In the genomic region with DNA sequence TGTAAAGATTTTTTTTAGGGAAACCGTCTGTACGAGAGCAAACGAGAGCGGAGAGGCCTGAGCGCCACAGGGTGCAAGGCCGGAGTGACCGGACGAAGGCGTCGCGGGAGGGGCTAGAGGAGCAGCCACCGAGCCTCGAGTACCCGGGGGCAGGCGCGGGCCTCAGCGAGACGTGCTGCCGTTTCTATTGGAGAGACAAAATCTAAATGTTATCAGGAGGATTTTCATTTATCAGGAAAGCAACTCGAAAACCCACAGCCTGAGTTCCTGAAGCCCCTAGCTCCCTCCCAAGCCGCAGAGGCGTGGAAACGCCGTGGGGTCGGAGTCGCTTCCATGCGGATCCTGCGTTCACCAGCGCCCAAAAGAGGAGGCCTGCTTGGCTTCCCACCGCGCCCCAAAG, we compare ENCODE assay signal across 27 cellular contexts.
"Had no signal": no experiment of that assay in that cellular context is flagged by ENCODE, and none has a peak within 500 bp of the region (broad histone marks: within the 10 kb centered on the region; RNA-seq: fewer than 3 reads in every experiment).

No MANE protein-coding gene starts in this region.

- H3K27ac Mint-ChIP-seq: dendritic cell treated with granulocyte-macrophage colony-stimulating factor and Interleukin-4, amounts not matched to agents 40 ng/mL and 50 ng/mL, for 4 days; effector memory CD8-positive, alpha-beta T cell; endodermal cell; naive thymus-derived CD4-positive, alpha-beta T cell had no signal

- H3K4me3 ChIP-seq: colonic mucosa, esophagus squamous epithelium, gastrocnemius medialis, heart right ventricle, left lung, lower lobe of right lung had no signal

- H3K27ac ChIP-seq: colonic mucosa, epithelial cell of prostate, esophagus squamous epithelium, gastrocnemius medialis, heart right ventricle, left lung, lower lobe of right lung had no signal

- H3K9me3 ChIP-seq: colonic mucosa, esophagus squamous epithelium, gastrocnemius medialis, heart right ventricle, left lung, lower lobe of right lung had no signal

- H3K4me3 Mint-ChIP-seq: dendritic cell treated with granulocyte-macrophage colony-stimulating factor and Interleukin-4, amounts not matched to agents 40 ng/mL and 50 ng/mL, for 4 days; effector memory CD8-positive, alpha-beta T cell; endodermal cell; naive thymus-derived CD4-positive, alpha-beta T cell had no signal

- H3K36me3 ChIP-seq: colonic mucosa, esophagus squamous epithelium, gastrocnemius medialis, heart right ventricle, left lung, lower lobe of right lung had no signal

- DNase-seq: colonic mucosa; cortex of kidney; effector CD8-positive, alpha-beta T cell; effector memory CD8-positive, alpha-beta T cell; endodermal cell; erythroblast; esophagus squamous epithelium; foreskin fibroblast; foreskin melanocyte; gastrocnemius medialis; glutamatergic neuron; head of caudate nucleus; heart right ventricle; hippocampal formation; left cardiac atrium; left lung; left ventricle myocardium superior; lower lobe of right lung; mesendoderm; midbrain; naive thymus-derived CD4-positive, alpha-beta T cell had no signal

- H3K27me3 Mint-ChIP-seq: dendritic cell treated with granulocyte-macrophage colony-stimulating factor and Interleukin-4, amounts not matched to agents 40 ng/mL and 50 ng/mL, for 4 days had no signal

- H3K9me3 Mint-ChIP-seq: dendritic cell treated with granulocyte-macrophage colony-stimulating factor and Interleukin-4, amounts not matched to agents 40 ng/mL and 50 ng/mL, for 4 days; effector memory CD8-positive, alpha-beta T cell; endodermal cell had no signal

- H3K4me1 ChIP-seq: colonic mucosa, lower lobe of right lung had no signal

- H3K27me3 ChIP-seq: colonic mucosa, esophagus squamous epithelium, gastrocnemius medialis, heart right ventricle, left lung had no signal

- ATAC-seq: effector memory CD8-positive, alpha-beta T cell; esophagus mucosa; gastrocnemius medialis; heart right ventricle; left cardiac atrium; left lung; left ventricle myocardium superior; lower lobe of right lung; naive thymus-derived CD4-positive, alpha-beta T cell had no signal

- FAIRE-seq: endometrium, islet of Langerhans, keratinocyte had no signal
